In the genomic region with DNA sequence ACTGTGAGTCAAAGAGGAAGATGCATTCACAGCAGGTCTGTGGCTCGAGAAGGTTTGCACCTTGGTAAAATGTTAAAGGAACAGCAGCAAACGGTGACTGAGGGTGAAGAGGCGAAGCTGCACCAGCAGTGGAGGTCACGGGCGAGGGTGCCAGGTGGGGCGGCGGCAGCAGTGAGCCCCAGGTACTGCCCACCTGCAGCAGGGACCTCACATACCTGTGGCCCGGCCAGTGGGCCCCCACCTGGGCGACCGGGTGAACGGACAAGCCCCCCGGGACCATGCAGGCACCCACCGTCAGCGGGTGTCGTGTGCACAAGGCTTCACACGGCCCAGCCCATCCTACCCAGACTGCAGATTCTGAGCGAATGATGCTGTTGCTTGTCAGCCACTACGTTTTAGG, we compare ENCODE assay signal across 29 cellular contexts. TPM values are rescaled to one million over a fixed set of nuclear protein-coding genes. Genes with fewer than 3 reads are reported as not detected.
"Had no signal": no experiment of that assay in that cellular context is flagged by ENCODE, and none has a peak within 500 bp of the region (broad histone marks: within the 10 kb centered on the region; RNA-seq: fewer than 3 reads in every experiment).

No MANE protein-coding gene starts in this region.

- H3K36me3 ChIP-seq: brain microvascular endothelial cell, heart left ventricle, uterus had no signal

- FAIRE-seq: astrocyte, endothelial cell of umbilical vein, kidney had no signal

- ATAC-seq: heart left ventricle; mucosa of descending colon; natural killer cell treated with Interleukin-12 subunit alpha and Interleukin-12 subunit beta and Interleukin-15 and Interleukin-18, amount 100 ng/mL, for 72 hours; T-cell had no signal

- H3K9me3 ChIP-seq: mucosa of descending colon, testis, uterus had no signal

- H3K4me3 ChIP-seq: coronary artery, dorsolateral prefrontal cortex, heart left ventricle, lung, mucosa of descending colon, testis, uterus had no signal

- H3K27ac ChIP-seq: brain microvascular endothelial cell, coronary artery, dorsolateral prefrontal cortex, heart left ventricle, testis, uterus had no signal

- DNase-seq: activated CD4-positive, alpha-beta T cell treated with anti-CD3 and anti-CD28 coated beads for 4 hours; activated CD4-positive, alpha-beta T cell treated with anti-CD3 and anti-CD28 coated beads, Interleukin-2, amount 50 U/mL, for 4 hours; activated gamma-delta T cell; activated naive CD4-positive, alpha-beta T cell treated with anti-CD3 and anti-CD28 coated beads, Interleukin-2, amount 10 ng/mL, durations not matched to agents 7 days and 5 days; activated T-cell treated with anti-CD3 and anti-CD28 coated beads for 4 hours; brain microvascular endothelial cell; effector memory CD4-positive, alpha-beta T cell; hypothalamus; immature natural killer cell; mesendoderm; stimulated activated CD4-positive, alpha-beta T cell treated with anti-CD3 and anti-CD28 coated beads, Interleukin-2, amount 100 ng/mL, for 48 hours; stimulated activated naive CD4-positive, alpha-beta T cell treated with Interleukin-2 at 50 U/mL for 16 hours; T-cell; testis; trophoblast cell; uterus had no signal

- H3K27me3 ChIP-seq: testis had no signal

- H3K4me1 ChIP-seq: heart left ventricle, testis, uterus had no signal

RNA-seq across cellular contexts. Expression of a gene that starts 23.6 kb away (rescaled TPM):
- total RNA-seq: activated naive CD8-positive, alpha-beta T cell treated with anti-CD3 and anti-CD28 coated beads, Interleukin-2, amount 10 ng/mL, durations not matched to agents 7 days and 5 days; endothelial cell of umbilical vein; natural killer cell treated with Interleukin-12 subunit alpha and Interleukin-12 subunit beta and Interleukin-15 and Interleukin-18, amount 100 ng/mL, for 72 hours; osteocyte; progenitor cell of endocrine pancreas; T-cell; T-helper 2 cell treated with Interferon-gamma antibody and Interleukin-4, amounts not matched to agents 100 ng/mL and 5 ng/mL, for 36 hours had no signal
- polyA plus RNA-seq: endothelial cell of umbilical vein, immature natural killer cell had no signal
